ENCODE assay signal across 7 cellular contexts in genomic region chr6:110179406-110180227, GRCh38. TPM values are rescaled to one million over a fixed set of nuclear protein-coding genes. Genes with fewer than 3 reads are reported as not detected.
DNase-seq lines count a peak whose midpoint lies in the region; ATAC-seq, FAIRE-seq and TF ChIP-seq lines count a peak whose summit lies in the region.

WASF1 (minus strand) TSS chr6:110179670; CDS start chr6:110127601, 52,069 bp downstream.

- peaks cover 30% of the 10 kb centered on the region for H3K4me1 Mint-ChIP-seq in brain

- no peaks in the 10 kb centered on the region for H3K27me3 Mint-ChIP-seq in brain

- H3K9me3 Mint-ChIP-seq in brain: peaks cover 0 to 4% (median 0%) of the 10 kb centered on the region in 5 experiments

- no peak for TF ChIP-seq CTCF in brain (conservative IDR thresholded peaks at IDR 0.05)

- H3K27ac Mint-ChIP-seq in brain: peak within 1 kb of the TSS; percentile 90 to 98 (median 92)

- peak; percentile 98 for FAIRE-seq in TTC549 (lab: Jason Lieb, UNC)

- intact Hi-C loops in sciatic nerve (cut with DNase I): loop anchor here (10.0 kb wide), 1 partner anchor 225 kb away; no protein-coding TSS in a partner anchor

- peak within 1 kb of the TSS in 4 of 5 experiments; percentile 93 to 94 (median 94) for H3K4me3 Mint-ChIP-seq in brain

- ATAC-seq in GM18517 (IDR thresholded peaks at IDR 0.05; ENCODE audit: unreplicated experiment) (peak; percentile 87), HG03064 (IDR thresholded peaks at IDR 0.05; ENCODE audit: low read depth, unreplicated experiment) (peak; percentile 87), sciatic nerve (peak; percentile 99)

- DNase-seq in NCI-H2107 (lab: John Stamatoyannopoulos, UW) (peak; percentile 92), iPS DF 4.7 (ENCODE audit: extremely low read depth, low spot score) (peak; percentile 95), sciatic nerve (ENCODE audit: low spot score) (peak; percentile 95)

- H3K36me3 Mint-ChIP-seq in brain: no peaks in the 10 kb centered on the region

RNA-seq across cellular contexts. Expression of gene WASF1, which starts in this region (rescaled TPM):
- 66.0 TPM for polyA plus RNA-seq in brain (ENCODE audit: insufficient read depth, low read depth, low replicate concordance)
- 9.6 TPM for total RNA-seq in sciatic nerve

Comparison
In these comparisons a context has a peak if more than half of its experiments do, and no peak if none do; other contexts are left out.
1. Peak in every context shown above with its lines: DNase-seq and ATAC-seq.